In the genomic region with DNA sequence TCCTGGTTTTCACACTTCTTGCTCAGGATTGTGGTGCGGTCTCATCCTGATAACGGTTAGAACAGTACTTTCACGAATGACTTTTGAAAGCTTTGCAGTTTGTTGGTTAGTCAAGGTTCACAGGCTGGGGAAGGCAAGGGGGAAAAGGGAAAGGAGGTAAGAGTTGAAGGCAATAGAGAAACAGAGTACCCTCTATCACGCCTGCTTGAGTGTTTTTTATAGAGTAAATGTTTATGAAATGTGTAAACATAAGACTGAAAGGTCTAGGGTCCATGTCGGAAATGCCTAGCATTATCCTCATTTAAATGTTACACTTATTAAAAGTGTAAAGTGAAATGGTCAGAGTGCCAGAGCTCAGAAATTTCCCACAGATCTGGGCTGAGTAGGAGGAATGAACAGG, we compare ENCODE assay signal across 25 cellular contexts.
"Had no signal": no experiment of that assay in that cellular context is flagged by ENCODE, and none has a peak within 500 bp of the region (broad histone marks: within the 10 kb centered on the region; RNA-seq: fewer than 3 reads in every experiment).

No MANE protein-coding gene starts in this region.

- H3K27ac ChIP-seq: colonic mucosa, coronary artery, dorsolateral prefrontal cortex, epithelial cell of prostate, esophagus muscularis mucosa, esophagus squamous epithelium, foreskin keratinocyte, gastrocnemius medialis, gastroesophageal sphincter, heart left ventricle, heart right ventricle had no signal

- DNase-seq: colonic mucosa; cortex of kidney; dermis blood vessel endothelial cell; dorsolateral prefrontal cortex; effector CD4-positive, alpha-beta T cell; effector CD8-positive, alpha-beta T cell; effector memory CD4-positive, alpha-beta T cell; effector memory CD8-positive, alpha-beta T cell; endodermal cell; erythroblast; esophagus squamous epithelium; foreskin fibroblast; foreskin keratinocyte; foreskin melanocyte; gastrocnemius medialis; glutamatergic neuron; head of caudate nucleus; heart left ventricle; heart right ventricle had no signal

- H3K4me1 ChIP-seq: colonic mucosa, esophagus muscularis mucosa, foreskin keratinocyte, gastrocnemius medialis, gastroesophageal sphincter, heart left ventricle, heart right ventricle had no signal

- H3K9me3 Mint-ChIP-seq: effector memory CD8-positive, alpha-beta T cell had no signal

- H3K4me1 Mint-ChIP-seq: endodermal cell had no signal

- ATAC-seq: effector memory CD8-positive, alpha-beta T cell; esophagus mucosa; foreskin keratinocyte; gastrocnemius medialis; gastroesophageal sphincter; heart left ventricle; heart right ventricle had no signal

- H3K27me3 ChIP-seq: colonic mucosa, gastrocnemius medialis, gastroesophageal sphincter, heart left ventricle had no signal

- H3K36me3 ChIP-seq: colonic mucosa, esophagus muscularis mucosa, esophagus squamous epithelium, gastrocnemius medialis, gastroesophageal sphincter, heart left ventricle, heart right ventricle had no signal

- H3K9me3 ChIP-seq: colonic mucosa, gastrocnemius medialis had no signal

- H3K27ac Mint-ChIP-seq: dendritic cell treated with granulocyte-macrophage colony-stimulating factor and Interleukin-4, amounts not matched to agents 40 ng/mL and 50 ng/mL, for 4 days; effector memory CD8-positive, alpha-beta T cell; endodermal cell had no signal

- H3K4me3 ChIP-seq: colonic mucosa, coronary artery, dorsolateral prefrontal cortex, esophagus muscularis mucosa, esophagus squamous epithelium, gastrocnemius medialis, gastroesophageal sphincter, heart left ventricle, heart right ventricle had no signal

- H3K4me3 Mint-ChIP-seq: dendritic cell treated with granulocyte-macrophage colony-stimulating factor and Interleukin-4, amounts not matched to agents 40 ng/mL and 50 ng/mL, for 4 days; effector memory CD8-positive, alpha-beta T cell; endodermal cell had no signal
